ENCODE assay signal across 8 cellular contexts in the genomic region with DNA sequence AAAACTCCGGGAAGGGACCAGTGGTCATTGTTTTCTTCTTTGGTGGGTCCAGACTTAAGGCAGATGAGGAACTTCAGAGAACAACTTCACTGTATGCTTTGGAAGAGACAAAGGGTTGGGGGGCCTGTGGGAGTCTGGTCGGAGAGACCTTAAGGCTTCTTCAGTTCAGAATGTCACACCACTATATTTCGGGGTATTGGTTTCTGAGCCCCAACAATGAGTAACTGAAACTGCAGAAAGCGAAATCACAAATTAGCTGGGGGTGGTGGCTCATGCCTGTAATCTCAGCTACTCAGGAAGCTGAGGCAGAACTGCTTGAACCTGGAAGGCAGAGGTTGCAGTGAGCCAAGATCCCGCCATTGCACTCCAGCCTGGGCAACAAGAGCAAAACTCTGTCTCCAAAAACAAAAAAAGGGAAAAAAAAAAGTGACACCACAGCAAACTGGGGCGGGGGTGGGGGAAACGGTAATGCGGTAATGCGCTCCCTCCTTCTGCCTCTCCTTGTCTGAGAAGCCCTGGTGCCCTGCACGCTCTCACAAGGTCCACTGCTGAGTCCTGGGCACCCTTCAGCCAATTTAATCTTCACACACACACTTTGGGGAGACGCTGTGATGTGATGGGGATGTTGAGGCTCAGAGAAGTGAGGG. TPM values are rescaled to one million over a fixed set of nuclear protein-coding genes. Genes with fewer than 3 reads are reported as not detected.
A peak's percentile ranks its signal among the peaks of the same experiment; 100 is the strongest.
DNase-seq lines count a peak whose midpoint lies in the region; ATAC-seq, FAIRE-seq and TF ChIP-seq lines count a peak whose summit lies in the region.

No MANE protein-coding gene starts in this region.

- peak; percentile 39 for DNase-seq in GM10248 (ENCODE audit: extremely low spot score)
- DNase-seq in astrocyte (ENCODE audit: low read depth) = no peak
- DNase-seq in osteoblast (ENCODE audit: insufficient read length, low spot score, missing footprints) = no peak
- DNase-seq in A172 (ENCODE audit: low spot score) = no peak
- no peak for DNase-seq in NOMO-1 treated with DMSO at 0.1 percent for 48 hours (lab: John Stamatoyannopoulos, UW; ENCODE audit: unreplicated experiment)

- POLR2A ChIA-PET in GM10248 (lab: Yijun Ruan, JAX) = interaction anchor here (1.4 kb wide), 1 partner anchor 11 kb away, joined by 5 read pairs; no protein-coding TSS in a partner anchor

- H3K9me3 ChIP-seq in astrocyte (ENCODE audit: insufficient read depth, low read depth, low read length) (no peaks in the 10 kb centered on the region), osteoblast (ENCODE audit: low read depth, low read length) (no peaks in the 10 kb centered on the region)

- no peak overlapping the region for H3K9ac ChIP-seq in astrocyte (ENCODE audit: low read length)

- peak overlapping the region; percentile 57 for H3K4me2 ChIP-seq in astrocyte (ENCODE audit: low read length)
- H3K4me2 ChIP-seq in osteoblast (ENCODE audit: insufficient read depth, low read length) = peak overlapping the region; percentile 79

- H3K27me3 ChIP-seq in astrocyte (ENCODE audit: insufficient read depth, low read length) = no peaks in the 10 kb centered on the region
- no peaks in the 10 kb centered on the region for H3K27me3 ChIP-seq in osteoblast (ENCODE audit: insufficient read depth, low read length)

- no peaks in the 10 kb centered on the region for H3K9me3 Mint-ChIP-seq in astrocyte (ENCODE audit: unreplicated experiment)

- H3K79me2 ChIP-seq in astrocyte (ENCODE audit: insufficient read depth, low read length) = no peaks in the 10 kb centered on the region
- H3K79me2 ChIP-seq in osteoblast (ENCODE audit: insufficient read depth, low read length) = no peaks in the 10 kb centered on the region

- H4K20me1 ChIP-seq in astrocyte (ENCODE audit: insufficient read depth, low read length) (no peaks in the 10 kb centered on the region), osteoblast (ENCODE audit: insufficient read depth, low read length) (peaks cover 5% of the 10 kb centered on the region)

- H3K27ac ChIP-seq in astrocyte (ENCODE audit: low read depth, low read length) = no peak overlapping the region
- H3K27ac ChIP-seq in osteoblast (ENCODE audit: low read depth, low read length) = no peak overlapping the region

- no peak overlapping the region for H3K4me3 ChIP-seq in astrocyte (ENCODE audit: insufficient read depth, low read depth, low read length)
- no peak overlapping the region for H3K4me3 ChIP-seq in osteoblast (ENCODE audit: insufficient read depth, low read length)

- no peak overlapping the region for H3K27ac Mint-ChIP-seq in astrocyte (ENCODE audit: unreplicated experiment)

- peaks cover 9% of the 10 kb centered on the region for H3K4me1 Mint-ChIP-seq in astrocyte (ENCODE audit: low read depth, unreplicated experiment)

- H3K27me3 Mint-ChIP-seq in astrocyte (ENCODE audit: low read depth, unreplicated experiment) = peaks cover 12% of the 10 kb centered on the region

- peaks cover 3% of the 10 kb centered on the region for H3K36me3 Mint-ChIP-seq in astrocyte (ENCODE audit: low read depth, unreplicated experiment)

- H3K4me1 ChIP-seq in astrocyte (ENCODE audit: insufficient read depth, low read length) (peaks cover 35% of the 10 kb centered on the region), osteoblast (ENCODE audit: insufficient read depth, low read length) (peaks cover 39% of the 10 kb centered on the region)

- CTCF ChIA-PET in GM10248 (lab: Yijun Ruan, JAX) = interaction anchor here (0.9 to 15.9 kb wide), 14 partner anchors 8 to 286 kb away, joined by 3 to 238 read pairs (median 3); a partner anchor contains a TSS

- no peaks in the 10 kb centered on the region for H3K36me3 ChIP-seq in astrocyte (ENCODE audit: insufficient read depth, low read length)
- H3K36me3 ChIP-seq in osteoblast (ENCODE audit: insufficient read depth, low read length) = no peaks in the 10 kb centered on the region

- H3K4me3 Mint-ChIP-seq in astrocyte (ENCODE audit: unreplicated experiment) = no peak overlapping the region

- ATAC-seq in GM21723 (IDR thresholded peaks at IDR 0.05; ENCODE audit: unreplicated experiment) (peak; percentile 40), HG03378 (IDR thresholded peaks at IDR 0.05; ENCODE audit: unreplicated experiment) (no peak), GM18873 (IDR thresholded peaks at IDR 0.05; ENCODE audit: low FRiP score, unreplicated experiment) (no peak)

- TF ChIP-seq CTCF in GM10248 (IDR thresholded peaks at IDR 0.05; ENCODE audit: control extremely low read depth, extremely low read depth, low read depth, missing control alignments) (no peak), astrocyte (IDR thresholded peaks at IDR 0.05; ENCODE audit: insufficient read depth, low read depth, low read length) (no peak), osteoblast (IDR thresholded peaks at IDR 0.05; ENCODE audit: extremely low read depth, low read depth, low read length) (no peak)

- no peak for FAIRE-seq in astrocyte (lab: Jason Lieb, UNC)

- H2AFZ ChIP-seq in astrocyte (ENCODE audit: low read depth, low read length) = peak overlapping the region; percentile 92
- peak overlapping the region; percentile 95 for H2AFZ ChIP-seq in osteoblast (ENCODE audit: low read length)

RNA-seq across cellular contexts. Expression of a gene that starts 2.2 kb away (rescaled TPM):
- total RNA-seq in astrocyte (not detected in 2 replicates), osteoblast (11.9 and 18.3 TPM in 2 replicates)
- not detected in 2 replicates for total RNA-seq in A172 (2014; rRNA removed; shearing (Covaris generic))

RNA-seq across cellular contexts. Expression of a gene that starts 7.7 kb away (rescaled TPM):
- total RNA-seq in astrocyte (3.0 TPM in 2 replicates), osteoblast (0.36 and 2.4 TPM in 2 replicates)
- total RNA-seq in A172 (2014; rRNA removed; shearing (Covaris generic)) = 8.8 and 16.0 TPM in 2 replicates

RNA-seq across cellular contexts. Expression of a gene that starts 8.7 kb away (rescaled TPM):
- total RNA-seq in astrocyte = 0.27 and 0.46 TPM in 2 replicates
- 1.1 and 3.5 TPM in 2 replicates for total RNA-seq in osteoblast
- total RNA-seq in A172 (2014; rRNA removed; shearing (Covaris generic)) = 1.7 TPM in 1 of 2 replicates, not detected in the other

RNA-seq across cellular contexts. Expression of a gene that starts 54.0 kb away (rescaled TPM):
- total RNA-seq in astrocyte (not detected in 2 replicates), osteoblast (not detected in 2 replicates)
- not detected in 2 replicates for total RNA-seq in A172 (2014; rRNA removed; shearing (Covaris generic))

Comparison
In these comparisons a context has a peak if more than half of its experiments do, and no peak if none do; other contexts are left out.
1. RNA of a gene that starts 2.2 kb away (total RNA-seq): 11.9 to 18.3 TPM in osteoblast; not detected in astrocyte and not detected in A172; every median in the first group is over 10 times any median in the second.